9 cellular contexts compared by ENCODE assay signal in genomic region chr2:233247744-233248143, GRCh38. TPM values are rescaled to one million over a fixed set of nuclear protein-coding genes. Genes with fewer than 3 reads are reported as not detected.
DNase-seq lines count a peak whose midpoint lies in the region; ATAC-seq and TF ChIP-seq lines count a peak whose summit lies in the region.
"Had no signal": no experiment of that assay in that cellular context is flagged by ENCODE, and none has a peak within 500 bp of the region (broad histone marks: within the 10 kb centered on the region; RNA-seq: fewer than 3 reads in every experiment).

No MANE protein-coding gene starts in this region.

- H4K20me1 ChIP-seq in smooth muscle cell (ENCODE audit: low read depth) = peaks cover 2% of the 10 kb centered on the region

- H3K4me3 Mint-ChIP-seq in T-cell = peak overlapping the region in 2 of 3 donors; percentile 4 to 32
- peak overlapping the region; percentile 55 for H3K4me3 Mint-ChIP-seq in activated naive CD8-positive, alpha-beta T cell treated with anti-CD3 and anti-CD28 coated beads, Interleukin-2, amount 50 U/mL, for 24 hours
- H3K4me3 Mint-ChIP-seq in progenitor cell of endocrine pancreas (ENCODE audit: low read depth) = no peak overlapping the region

- peaks cover 59 to 72% (median 70%) of the 10 kb centered on the region in 3 donors for H3K4me1 Mint-ChIP-seq in T-cell
- H3K4me1 Mint-ChIP-seq in activated naive CD8-positive, alpha-beta T cell treated with anti-CD3 and anti-CD28 coated beads, Interleukin-2, amount 50 U/mL, for 24 hours = peaks cover 51% of the 10 kb centered on the region
- H3K4me1 Mint-ChIP-seq in progenitor cell of endocrine pancreas (ENCODE audit: low read depth) = peaks cover 3% of the 10 kb centered on the region

- H3K27me3 ChIP-seq in smooth muscle cell (ENCODE audit: low read depth) = no peaks in the 10 kb centered on the region
- H3K27me3 ChIP-seq: sigmoid colon had no signal

- no peak overlapping the region for H3K4me2 ChIP-seq in smooth muscle cell

- peak overlapping the region; percentile 93 for H3K27ac ChIP-seq in smooth muscle cell (ENCODE audit: low read depth)
- H3K27ac ChIP-seq: sigmoid colon had no signal

- peaks cover 2% of the 10 kb centered on the region for H3K4me1 ChIP-seq in smooth muscle cell (ENCODE audit: low read depth)

- no peaks in the 10 kb centered on the region for H3K9me3 ChIP-seq in smooth muscle cell (replicated peaks; ENCODE audit: low read depth)
- H3K9me3 ChIP-seq: sigmoid colon had no signal

- H3K9ac ChIP-seq in smooth muscle cell (ENCODE audit: low read depth) = peak overlapping the region; percentile 56

- CTCF ChIA-PET in T-cell (lab: Charles Lee) = interaction anchor here in 1 of 2 donors (1.1 kb wide), 1 partner anchor 78 kb away, joined by 3 read pairs; no protein-coding TSS in a partner anchor

- peaks cover 1% of the 10 kb centered on the region for H3K36me3 Mint-ChIP-seq in T-cell
- H3K36me3 Mint-ChIP-seq in activated naive CD8-positive, alpha-beta T cell treated with anti-CD3 and anti-CD28 coated beads, Interleukin-2, amount 50 U/mL, for 24 hours (ENCODE audit: low read depth) = peaks cover 3% of the 10 kb centered on the region
- peaks cover 4% of the 10 kb centered on the region for H3K36me3 Mint-ChIP-seq in progenitor cell of endocrine pancreas (ENCODE audit: insufficient read depth)

- peaks cover 10% of the 10 kb centered on the region for H3K79me2 ChIP-seq in smooth muscle cell (ENCODE audit: low read depth)

- POLR2A ChIA-PET in T-cell (lab: Charles Lee) = no interaction called here

- H3K4me3 ChIP-seq in smooth muscle cell = no peak overlapping the region
- H3K4me3 ChIP-seq: sigmoid colon had no signal

- H3K9me3 Mint-ChIP-seq in T-cell (no peaks in the 10 kb centered on the region), progenitor cell of endocrine pancreas (ENCODE audit: low read depth) (peaks cover 10% of the 10 kb centered on the region)
- H3K9me3 Mint-ChIP-seq in activated naive CD8-positive, alpha-beta T cell treated with anti-CD3 and anti-CD28 coated beads, Interleukin-2, amount 50 U/mL, for 24 hours = no peaks in the 10 kb centered on the region

- H3F3A ChIP-seq in smooth muscle cell (ENCODE audit: low read depth) = no peaks in the 10 kb centered on the region

- DNase-seq in EL (peak; percentile 36), T-cell (peak in 7 of 34 experiments; percentile 9 to 45 (median 24)), smooth muscle cell (lab: John Stamatoyannopoulos, UW; ENCODE audit: unreplicated experiment) (no peak), NCI-H1417 treated with DMSO at 0.1 percent for 48 hours (lab: John Stamatoyannopoulos, UW) (no peak), progenitor cell of endocrine pancreas (ENCODE audit: low spot score, unreplicated experiment) (no peak), ecto neural progenitor cell (ENCODE audit: low spot score) (no peak)
- DNase-seq in activated naive CD8-positive, alpha-beta T cell treated with anti-CD3 and anti-CD28 coated beads, Interleukin-2, amount 50 U/mL, for 24 hours = peak; percentile 54
- DNase-seq: sigmoid colon had no signal

- H2AFZ ChIP-seq in smooth muscle cell (ENCODE audit: low read depth) = no peak overlapping the region

- ATAC-seq in T-cell (replicated peaks in 1 of 4) (peak in 3 of 4 experiments; percentile 58 to 66 (median 64)), HG03521 (IDR thresholded peaks at IDR 0.05; ENCODE audit: unreplicated experiment) (no peak)
- ATAC-seq in activated naive CD8-positive, alpha-beta T cell treated with anti-CD3 and anti-CD28 coated beads, Interleukin-2, amount 50 U/mL, for 24 hours = peak; percentile 89

- TF ChIP-seq CTCF in smooth muscle cell (IDR thresholded peaks at IDR 0.05; ENCODE audit: borderline replicate concordance, insufficient read depth, poor library complexity, severe bottlenecking) (no peak), progenitor cell of endocrine pancreas (IDR thresholded peaks at IDR 0.05; ENCODE audit: unreplicated experiment) (no peak)

- H3K27ac Mint-ChIP-seq in T-cell = peak overlapping the region; percentile 93 to 96
- peak overlapping the region; percentile 96 for H3K27ac Mint-ChIP-seq in activated naive CD8-positive, alpha-beta T cell treated with anti-CD3 and anti-CD28 coated beads, Interleukin-2, amount 50 U/mL, for 24 hours
- no peak overlapping the region for H3K27ac Mint-ChIP-seq in progenitor cell of endocrine pancreas

- no peaks in the 10 kb centered on the region for H3K36me3 ChIP-seq in smooth muscle cell (ENCODE audit: low read depth)
- H3K36me3 ChIP-seq: sigmoid colon had no signal

- H3K27me3 Mint-ChIP-seq in T-cell = no peaks in the 10 kb centered on the region
- no peaks in the 10 kb centered on the region for H3K27me3 Mint-ChIP-seq in activated naive CD8-positive, alpha-beta T cell treated with anti-CD3 and anti-CD28 coated beads, Interleukin-2, amount 50 U/mL, for 24 hours
- H3K27me3 Mint-ChIP-seq in progenitor cell of endocrine pancreas = no peaks in the 10 kb centered on the region

RNA-seq across cellular contexts. Expression of gene ATG16L1, which starts 3.7 kb away (rescaled TPM):
- total RNA-seq in T-cell (100 to 1,000 TPM in 1 of 5 donors, 10 to 100 TPM in 4; 73.9 to 117 (median 83.4) TPM), smooth muscle cell (25.6 and 26.4 TPM in 2 replicates), progenitor cell of endocrine pancreas (27.9 and 29.7 TPM in 2 replicates)
- 11.2 and 12.5 TPM in 2 replicates for polyA plus RNA-seq in smooth muscle cell

RNA-seq across cellular contexts. Expression of gene SAG, which starts 59.9 kb away (rescaled TPM):
- under 1 TPM in 2 of 5 donors, not detected in 3; 0.03 to 0.37 TPM for total RNA-seq in T-cell
- total RNA-seq in smooth muscle cell = not detected in 2 replicates
- polyA plus RNA-seq in smooth muscle cell = not detected in 2 replicates
- not detected in 2 replicates for total RNA-seq in progenitor cell of endocrine pancreas
- total RNA-seq: sigmoid colon had no signal
- polyA plus RNA-seq: sigmoid colon had no signal

Comparison
In these comparisons a context has a peak if more than half of its experiments do, and no peak if none do; other contexts are left out.
1. DNase-seq: peak in EL (single experiment) and activated naive CD8-positive, alpha-beta T cell treated with anti-CD3 and anti-CD28 coated beads, Interleukin-2, amount 50 U/mL, for 24 hours (single experiment); none in smooth muscle cell (single experiment), NCI-H1417 treated with DMSO at 0.1 percent for 48 hours (single experiment), progenitor cell of endocrine pancreas (single experiment) and ecto neural progenitor cell (single experiment).